ENCODE assay signal across 18 cellular contexts in the genomic region with DNA sequence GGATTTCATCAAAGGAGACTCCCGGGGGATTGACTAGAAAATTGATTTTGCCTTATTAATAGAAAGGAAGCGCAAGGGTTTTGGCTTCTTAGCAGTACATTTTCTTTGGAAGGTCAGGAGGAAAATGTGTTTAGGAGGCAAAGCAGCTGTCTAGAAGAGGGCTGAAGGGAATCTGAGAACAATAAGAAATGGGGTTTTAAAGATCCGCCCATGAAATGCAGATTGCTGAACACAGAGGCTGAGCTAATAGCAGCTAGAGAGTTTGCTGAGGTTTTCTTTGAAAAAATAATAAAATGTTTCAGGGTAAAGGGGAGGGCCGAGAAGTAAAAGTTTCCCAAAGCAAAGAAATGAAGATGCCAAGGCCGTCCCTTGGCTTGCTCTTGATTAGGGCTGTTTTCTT. TPM values are rescaled to one million over a fixed set of nuclear protein-coding genes. Genes with fewer than 3 reads are reported as not detected.
DNase-seq lines count a peak whose midpoint lies in the region; ATAC-seq, FAIRE-seq and TF ChIP-seq lines count a peak whose summit lies in the region.
"Had no signal": no experiment of that assay in that cellular context is flagged by ENCODE, and none has a peak within 500 bp of the region (broad histone marks: within the 10 kb centered on the region; RNA-seq: fewer than 3 reads in every experiment).

No MANE protein-coding gene starts in this region.

- no peak overlapping the region for H3K27ac Mint-ChIP-seq in T-helper 17 cell
- H3K27ac Mint-ChIP-seq: activated naive CD8-positive, alpha-beta T cell; stimulated activated naive CD8-positive, alpha-beta T cell treated with anti-CD3 and anti-CD28 coated beads, Interleukin-15, amount 100 ng/mL, for 72 hours had no signal

- H3K18ac ChIP-seq in mesenchymal stem cell (ENCODE audit: low read depth in 1 of 2, low read length in 2 of 2), result peak overlapping the region in 1 of 2 experiments; percentile 84

- DNase-seq in caudate nucleus (lab: John Stamatoyannopoulos, UW) (no peak), mesenchymal stem cell (no peak), GM10248 (ENCODE audit: extremely low spot score) (no peak), SW480 (ENCODE audit: low spot score) (no peak), HPDE6-E6E7 (ENCODE audit: extremely low spot score) (no peak), T-helper 17 cell (no peak)
- DNase-seq: Caco-2; cortex of kidney; GF-D8; right lobe of liver; stimulated activated naive CD8-positive, alpha-beta T cell treated with anti-CD3 and anti-CD28 coated beads, Interleukin-15, amount 100 ng/mL, for 72 hours had no signal

- H4K8ac ChIP-seq in mesenchymal stem cell (ENCODE audit: low read length), result no peak overlapping the region

- CTCF ChIA-PET in GM10248 (lab: Yijun Ruan, JAX), result interaction anchor here (0.7 to 1.6 kb wide), 2 partner anchors 9 to 74 kb away, joined by 3 read pairs; no protein-coding TSS in a partner anchor

- H3K9ac ChIP-seq in mesenchymal stem cell (ENCODE audit: low read length) (peak overlapping the region; percentile 72), skeletal muscle tissue (ENCODE audit: low read depth in 1 of 3, low read length in 3 of 3) (no peak overlapping the region)

- H2BK5ac ChIP-seq in mesenchymal stem cell (ENCODE audit: low read depth, low read length, poor library complexity, severe bottlenecking), result no peak overlapping the region

- no peak overlapping the region for H3K14ac ChIP-seq in mesenchymal stem cell (ENCODE audit: low read length in 2 of 2)

- H3K27me3 ChIP-seq in mesenchymal stem cell (ENCODE audit: control insufficient read depth in 1 of 2, insufficient read depth in 1 of 2, low read length in 2 of 2) (peaks cover 0 to 12% of the 10 kb centered on the region in 2 experiments), skeletal muscle tissue (ENCODE audit: control insufficient read depth in 3 of 3, insufficient read depth in 3 of 3, low read length in 3 of 3) (peaks cover 16 to 30% (median 20%) of the 10 kb centered on the region in 3 donors)

- peaks cover 68% of the 10 kb centered on the region for H3K27me3 Mint-ChIP-seq in T-helper 17 cell

- no peak overlapping the region for H3K23ac ChIP-seq in mesenchymal stem cell (ENCODE audit: low read length in 2 of 2)

- peak overlapping the region in 1 of 2 experiments; percentile 54 for H3K4me3 ChIP-seq in mesenchymal stem cell (ENCODE audit: insufficient read depth in 1 of 2, low read depth in 1 of 2, low read length in 2 of 2)
- H3K4me3 ChIP-seq in skeletal muscle tissue (ENCODE audit: low read length in 3 of 3), result no peak overlapping the region
- H3K4me3 ChIP-seq: right lobe of liver had no signal

- no peak overlapping the region for H2AFZ ChIP-seq in mesenchymal stem cell (ENCODE audit: low read depth, low read length)

- H3K4me1 ChIP-seq in mesenchymal stem cell (ENCODE audit: control insufficient read depth, insufficient read depth, low read depth, low read length), result peaks cover 27% of the 10 kb centered on the region
- peaks cover 14 to 21% (median 18%) of the 10 kb centered on the region in 3 donors for H3K4me1 ChIP-seq in skeletal muscle tissue (ENCODE audit: control insufficient read depth in 3 of 3, insufficient read depth in 3 of 3, low read length in 3 of 3)

- H3K27ac ChIP-seq in caudate nucleus (ENCODE audit: low read depth, low read length), result peak overlapping the region; percentile 89
- peak overlapping the region; percentile 90 for H3K27ac ChIP-seq in mesenchymal stem cell (ENCODE audit: low read length, poor library complexity, severe bottlenecking)
- H3K27ac ChIP-seq in skeletal muscle tissue (ENCODE audit: low read depth, low read length), result peak overlapping the region; percentile 3
- H3K27ac ChIP-seq: right lobe of liver had no signal

- H3K4me2 ChIP-seq in mesenchymal stem cell (ENCODE audit: low read length, poor library complexity, severe bottlenecking), result no peak overlapping the region

- POLR2A ChIA-PET in GM10248 (lab: Yijun Ruan, JAX), result no interaction called here

- H3K4ac ChIP-seq in mesenchymal stem cell (ENCODE audit: low read depth in 1 of 2, low read length in 2 of 2), result peak overlapping the region; percentile 57 to 85

- H3K36me3 Mint-ChIP-seq in T-helper 17 cell (ENCODE audit: low read depth), result no peaks in the 10 kb centered on the region
- H3K36me3 Mint-ChIP-seq: activated naive CD8-positive, alpha-beta T cell; WTC11 had no signal

- no peak overlapping the region for H4K91ac ChIP-seq in mesenchymal stem cell (ENCODE audit: low read length)

- H3K4me1 Mint-ChIP-seq in T-helper 17 cell, result peaks cover 4% of the 10 kb centered on the region

- no peak for ATAC-seq in T-helper 17 cell
- ATAC-seq: HepG2; stimulated activated naive CD8-positive, alpha-beta T cell treated with anti-CD3 and anti-CD28 coated beads, Interleukin-15, amount 100 ng/mL, for 72 hours had no signal

- TF ChIP-seq CTCF in GM10248 (IDR thresholded peaks at IDR 0.05; ENCODE audit: control extremely low read depth, extremely low read depth, low read depth, missing control alignments), result no peak

- H3K4me3 Mint-ChIP-seq in T-helper 17 cell, result no peak overlapping the region
- H3K4me3 Mint-ChIP-seq: activated naive CD8-positive, alpha-beta T cell; stimulated activated naive CD8-positive, alpha-beta T cell treated with anti-CD3 and anti-CD28 coated beads, Interleukin-15, amount 100 ng/mL, for 72 hours; WTC11 had no signal

- peak overlapping the region; percentile 35 for H2AK5ac ChIP-seq in mesenchymal stem cell (ENCODE audit: low read length, severe bottlenecking)

- peak; percentile 3 for FAIRE-seq in G401.6 (lab: Jason Lieb, UNC)
- FAIRE-seq: GM19239, HepG2 had no signal

- H2BK15ac ChIP-seq in mesenchymal stem cell (ENCODE audit: low read depth, poor library complexity, severe bottlenecking), result no peak overlapping the region

- peaks cover 4 to 7% of the 10 kb centered on the region in 2 experiments for H3K36me3 ChIP-seq in mesenchymal stem cell (ENCODE audit: control insufficient read depth in 1 of 2, insufficient read depth in 2 of 2, low read depth in 1 of 2, low read length in 2 of 2)
- H3K36me3 ChIP-seq in skeletal muscle tissue (ENCODE audit: control insufficient read depth in 3 of 3, insufficient read depth in 3 of 3, low read length in 3 of 3), result no peaks in the 10 kb centered on the region
- H3K36me3 ChIP-seq: right lobe of liver had no signal

- peak overlapping the region in 1 of 2 experiments; percentile 84 for H2BK12ac ChIP-seq in mesenchymal stem cell (ENCODE audit: low read length in 2 of 2)

- no peaks in the 10 kb centered on the region for H3K9me3 ChIP-seq in mesenchymal stem cell (ENCODE audit: control insufficient read depth, low read length)
- no peaks in the 10 kb centered on the region for H3K9me3 ChIP-seq in skeletal muscle tissue (ENCODE audit: control insufficient read depth in 3 of 3, low read length in 3 of 3)
- H3K9me3 ChIP-seq in T-helper 17 cell (ENCODE audit: control insufficient read depth, low read length, poor library complexity, severe bottlenecking), result peaks cover 2% of the 10 kb centered on the region
- H3K9me3 ChIP-seq: Caco-2, right lobe of liver had no signal

- H3K79me1 ChIP-seq in mesenchymal stem cell (replicated peaks; ENCODE audit: low read length, poor library complexity, severe bottlenecking), result peaks cover 9% of the 10 kb centered on the region

- H2BK120ac ChIP-seq in mesenchymal stem cell (ENCODE audit: low read depth, low read length), result peak overlapping the region; percentile 86

- 79% methylated on average over 5 of the region's 5 CpGs for WGBS in mesenchymal stem cell

RNA-seq across cellular contexts. Expression of gene SERTAD4, which starts 4.9 kb away (rescaled TPM):
- 6.3 TPM for polyA plus RNA-seq in mesenchymal stem cell (2013, experiment 1 of 2)
- polyA plus RNA-seq in mesenchymal stem cell (2013, experiment 2 of 2), result 5.7 TPM
- 1.6 TPM for total RNA-seq in skeletal muscle tissue
- total RNA-seq in T-helper 17 cell, result not detected
- total RNA-seq: HepG2, OCI-LY7, right lobe of liver had no signal
- polyA plus RNA-seq: HepG2 had no signal

Comparison
In these comparisons a context has a peak if more than half of its experiments do, and no peak if none do; other contexts are left out.
1. H3K27ac ChIP-seq: peak in every context shown above with its lines; median percentile 90 in mesenchymal stem cell; 89 in caudate nucleus; 3 in skeletal muscle tissue.